Comparison of ENCODE assay signal across 7 cellular contexts in genomic region chr9:86351897-86352296, GRCh38. TPM values are rescaled to one million over a fixed set of nuclear protein-coding genes. Genes with fewer than 3 reads are reported as not detected.
DNase-seq lines count a peak whose midpoint lies in the region; FAIRE-seq and TF ChIP-seq lines count a peak whose summit lies in the region.

No MANE protein-coding gene starts in this region.

- H2AFZ ChIP-seq in smooth muscle cell (ENCODE audit: low read depth), result no peak overlapping the region

- DNase-seq in GM19239 (ENCODE audit: insufficient read length, low spot score) (no peak), SK-N-MC (ENCODE audit: low read depth, low spot score) (no peak), esophagus muscularis mucosa (ENCODE audit: extremely low spot score) (no peak), smooth muscle cell (lab: John Stamatoyannopoulos, UW; ENCODE audit: unreplicated experiment) (no peak), NCI-H2171 treated with DMSO at 0.1 percent for 48 hours (lab: John Stamatoyannopoulos, UW) (no peak), cortex of kidney (lab: John Stamatoyannopoulos, UW) (no peak)
- DNase-seq in NK-92 treated with Interleukin-12 subunit alpha and Interleukin-12 subunit beta, amount 100 ng/mL, for 24 hours (lab: John Stamatoyannopoulos, UW), result no peak

- H3K9ac ChIP-seq in SK-N-MC (ENCODE audit: insufficient read length) (peak overlapping the region; percentile 80), smooth muscle cell (ENCODE audit: low read depth) (no peak overlapping the region)

- intact Hi-C loops in esophagus muscularis mucosa (cut with DNase I), result no loop called here

- H3F3A ChIP-seq in smooth muscle cell (ENCODE audit: low read depth), result no peaks in the 10 kb centered on the region

- H3K27me3 ChIP-seq in esophagus muscularis mucosa (no peaks in the 10 kb centered on the region), smooth muscle cell (ENCODE audit: low read depth) (no peaks in the 10 kb centered on the region)

- H3K4me1 ChIP-seq in esophagus muscularis mucosa (peaks cover 50 to 74% (median 71%) of the 10 kb centered on the region in 4 donors), smooth muscle cell (ENCODE audit: low read depth) (peaks cover 17% of the 10 kb centered on the region)

- peak overlapping the region; percentile 88 for H3K4me2 ChIP-seq in smooth muscle cell

- H3K4me3 ChIP-seq in SK-N-MC, result peak overlapping the region; percentile 82
- H3K4me3 ChIP-seq in esophagus muscularis mucosa, result peak overlapping the region in 3 of 4 donors; percentile 17 to 97 (median 94)
- peak overlapping the region; percentile 77 for H3K4me3 ChIP-seq in smooth muscle cell

- H3K36me3 ChIP-seq in SK-N-MC (ENCODE audit: insufficient read depth, low read length), result peaks cover 8% of the 10 kb centered on the region; the same call in 1 of the 2 replicates
- peaks cover 0 to 18% (median 5%) of the 10 kb centered on the region in 4 donors for H3K36me3 ChIP-seq in esophagus muscularis mucosa
- no peaks in the 10 kb centered on the region for H3K36me3 ChIP-seq in smooth muscle cell (ENCODE audit: low read depth)

- TF ChIP-seq POLR2A in esophagus muscularis mucosa (IDR thresholded peaks at IDR 0.05; ENCODE audit: low read depth), result no peak

- TF ChIP-seq CTCF in esophagus muscularis mucosa (IDR thresholded peaks at IDR 0.05) (no peak), smooth muscle cell (IDR thresholded peaks at IDR 0.05; ENCODE audit: borderline replicate concordance, insufficient read depth, poor library complexity, severe bottlenecking) (no peak)

- peaks cover 69% of the 10 kb centered on the region for H3K79me2 ChIP-seq in smooth muscle cell (ENCODE audit: low read depth)

- WGBS in esophagus muscularis mucosa, result 67% methylated on average over 5 of the region's 5 CpGs
- WGBS in smooth muscle cell (ENCODE audit: low lambda C conversion rate), result 88% methylated on average over 5 of the region's 5 CpGs

- peaks cover 61% of the 10 kb centered on the region for H4K20me1 ChIP-seq in smooth muscle cell (ENCODE audit: low read depth)

- peak; percentile 87 for FAIRE-seq in GM19239 (lab: Jason Lieb, UNC)

- no peaks in the 10 kb centered on the region for H3K9me3 ChIP-seq in SK-N-MC (ENCODE audit: low read depth, low read length)
- H3K9me3 ChIP-seq in esophagus muscularis mucosa, result no peaks in the 10 kb centered on the region
- no peaks in the 10 kb centered on the region for H3K9me3 ChIP-seq in smooth muscle cell (replicated peaks; ENCODE audit: low read depth)

- H3K27ac ChIP-seq in SK-N-MC (no peak overlapping the region), esophagus muscularis mucosa (replicated peaks in 1 of 4) (no peak overlapping the region), smooth muscle cell (ENCODE audit: low read depth) (peak overlapping the region; percentile 28)

- TF ChIP-seq EP300 in esophagus muscularis mucosa (IDR thresholded peaks at IDR 0.05), result no peak

RNA-seq across cellular contexts. Expression of gene TUT7, which starts 2.3 kb away (rescaled TPM):
- 10 to 100 TPM; 24.5 to 33.0 (median 30.9) TPM for total RNA-seq in esophagus muscularis mucosa
- total RNA-seq in smooth muscle cell, result 35.7 and 43.9 TPM in 2 replicates
- 14.9 and 16.0 TPM in 2 replicates for polyA plus RNA-seq in smooth muscle cell
